In the genomic region with DNA sequence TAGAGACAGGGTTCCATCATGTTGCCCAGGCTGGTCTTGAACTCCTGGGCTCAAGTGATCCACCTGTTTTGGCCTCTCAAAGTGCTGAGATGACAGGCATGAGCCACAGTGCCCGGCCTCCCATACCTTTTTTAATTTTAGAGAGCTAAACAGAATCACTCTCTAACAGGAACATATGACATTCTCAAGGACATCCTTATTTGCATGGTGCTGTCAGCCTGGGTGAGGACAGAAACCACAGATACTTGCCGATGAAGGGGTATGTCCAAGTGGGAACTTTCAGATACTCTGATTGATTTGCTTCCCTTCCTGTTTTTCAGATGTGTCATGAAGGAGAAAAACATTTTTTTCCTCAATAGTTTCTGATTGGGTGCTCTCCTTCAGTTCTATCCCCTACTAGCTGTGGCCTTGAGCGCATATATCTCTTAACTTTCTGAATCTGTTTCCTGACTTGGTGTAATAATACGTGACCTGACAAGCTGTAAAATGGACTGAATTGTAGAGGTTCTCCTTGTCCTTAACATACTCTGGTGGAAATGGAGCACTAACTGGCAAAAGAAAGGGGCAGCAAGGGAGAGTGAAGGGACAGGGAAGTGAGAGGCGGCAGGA, we compare ENCODE assay signal across 1 cellular context.
TF ChIP-seq lines count a peak whose summit lies in the region.

No MANE protein-coding gene starts in this region.

TF ChIP-seq in HepG2, 621 proteins besides CTCF, POLR2A, EP300 and RAD21 (continued from another document):
- TF ChIP-seq, protein P1, sequence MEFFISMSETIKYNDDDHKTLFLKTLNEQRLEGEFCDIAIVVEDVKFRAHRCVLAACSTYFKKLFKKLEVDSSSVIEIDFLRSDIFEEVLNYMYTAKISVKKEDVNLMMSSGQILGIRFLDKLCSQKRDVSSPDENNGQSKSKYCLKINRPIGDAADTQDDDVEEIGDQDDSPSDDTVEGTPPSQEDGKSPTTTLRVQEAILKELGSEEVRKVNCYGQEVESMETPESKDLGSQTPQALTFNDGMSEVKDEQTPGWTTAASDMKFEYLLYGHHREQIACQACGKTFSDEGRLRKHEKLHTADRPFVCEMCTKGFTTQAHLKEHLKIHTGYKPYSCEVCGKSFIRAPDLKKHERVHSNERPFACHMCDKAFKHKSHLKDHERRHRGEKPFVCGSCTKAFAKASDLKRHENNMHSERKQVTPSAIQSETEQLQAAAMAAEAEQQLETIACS (CRISPR knock-in tag; IDR thresholded peaks at IDR 0.05): no peak
- TF ChIP-seq ZNF274 (CRISPR knock-in tag; IDR thresholded peaks at IDR 0.05): no peak
- TF ChIP-seq JUNB (CRISPR knock-in tag; IDR thresholded peaks at IDR 0.05; ENCODE audit: borderline replicate concordance): no peak
- TF ChIP-seq AGO2 (optimal IDR thresholded peaks at IDR 0.05; ENCODE audit: low read depth, low read length): no peak
- no peak for TF ChIP-seq REPIN1 (CRISPR knock-in tag; IDR thresholded peaks at IDR 0.05; ENCODE audit: borderline replicate concordance, low read depth)
- TF ChIP-seq, protein P2, sequence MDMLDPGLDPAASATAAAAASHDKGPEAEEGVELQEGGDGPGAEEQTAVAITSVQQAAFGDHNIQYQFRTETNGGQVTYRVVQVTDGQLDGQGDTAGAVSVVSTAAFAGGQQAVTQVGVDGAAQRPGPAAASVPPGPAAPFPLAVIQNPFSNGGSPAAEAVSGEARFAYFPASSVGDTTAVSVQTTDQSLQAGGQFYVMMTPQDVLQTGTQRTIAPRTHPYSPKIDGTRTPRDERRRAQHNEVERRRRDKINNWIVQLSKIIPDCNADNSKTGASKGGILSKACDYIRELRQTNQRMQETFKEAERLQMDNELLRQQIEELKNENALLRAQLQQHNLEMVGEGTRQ (IDR thresholded peaks at IDR 0.05; ENCODE audit: low read depth, low read length): no peak
- TF ChIP-seq, protein P2 (CRISPR knock-in tag; IDR thresholded peaks at IDR 0.05; ENCODE audit: borderline replicate concordance): no peak
